1 cellular context compared by ENCODE assay signal in the genomic region with DNA sequence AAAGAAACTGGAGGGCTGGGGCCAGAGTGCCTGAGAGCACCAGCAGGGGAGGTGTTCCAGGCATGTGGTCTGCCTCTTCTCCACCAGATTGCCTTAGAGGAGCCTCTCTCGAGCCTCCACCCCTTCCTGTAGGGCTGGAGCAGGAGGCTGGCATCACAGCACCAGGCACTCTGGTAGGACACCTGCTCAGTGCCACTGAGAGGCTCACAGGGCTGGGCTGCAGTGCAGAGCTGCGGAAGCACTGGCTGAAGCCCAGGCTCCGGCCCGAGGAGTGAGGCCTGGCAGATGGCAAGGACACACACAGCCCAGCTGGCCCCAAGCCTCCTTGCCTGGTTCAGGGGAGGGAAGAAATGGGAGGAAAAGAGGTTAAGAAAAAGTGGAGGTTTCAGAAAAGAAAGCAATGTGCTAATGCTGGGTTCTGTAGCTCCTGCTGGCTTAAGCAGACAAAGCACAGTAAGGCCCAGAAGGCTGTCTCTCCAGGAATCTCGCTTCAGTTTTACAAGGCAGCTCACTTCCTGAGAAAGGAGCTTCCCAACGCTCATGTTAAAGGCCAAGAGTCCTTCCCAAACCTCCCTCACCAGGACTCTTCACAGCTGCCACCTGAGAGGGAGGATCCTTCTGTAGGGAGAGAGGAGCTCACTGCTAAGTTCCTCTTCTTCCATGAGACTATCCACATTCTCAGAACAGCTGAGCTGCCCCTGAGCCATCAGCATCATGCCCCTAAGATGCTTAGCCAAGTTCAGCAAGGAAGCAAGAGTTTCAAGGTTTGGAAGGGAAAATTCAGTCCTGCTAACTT.
TF ChIP-seq lines count a peak whose summit lies in the region.

No MANE protein-coding gene starts in this region.

TF ChIP-seq in K562, 482 proteins besides CTCF, POLR2A, EP300 and RAD21:
- TF ChIP-seq, protein P1, sequence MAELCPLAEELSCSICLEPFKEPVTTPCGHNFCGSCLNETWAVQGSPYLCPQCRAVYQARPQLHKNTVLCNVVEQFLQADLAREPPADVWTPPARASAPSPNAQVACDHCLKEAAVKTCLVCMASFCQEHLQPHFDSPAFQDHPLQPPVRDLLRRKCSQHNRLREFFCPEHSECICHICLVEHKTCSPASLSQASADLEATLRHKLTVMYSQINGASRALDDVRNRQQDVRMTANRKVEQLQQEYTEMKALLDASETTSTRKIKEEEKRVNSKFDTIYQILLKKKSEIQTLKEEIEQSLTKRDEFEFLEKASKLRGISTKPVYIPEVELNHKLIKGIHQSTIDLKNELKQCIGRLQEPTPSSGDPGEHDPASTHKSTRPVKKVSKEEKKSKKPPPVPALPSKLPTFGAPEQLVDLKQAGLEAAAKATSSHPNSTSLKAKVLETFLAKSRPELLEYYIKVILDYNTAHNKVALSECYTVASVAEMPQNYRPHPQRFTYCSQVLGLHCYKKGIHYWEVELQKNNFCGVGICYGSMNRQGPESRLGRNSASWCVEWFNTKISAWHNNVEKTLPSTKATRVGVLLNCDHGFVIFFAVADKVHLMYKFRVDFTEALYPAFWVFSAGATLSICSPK (IDR thresholded peaks at IDR 0.05; ENCODE audit: borderline replicate concordance) = no peak
- TF ChIP-seq, protein P2, sequence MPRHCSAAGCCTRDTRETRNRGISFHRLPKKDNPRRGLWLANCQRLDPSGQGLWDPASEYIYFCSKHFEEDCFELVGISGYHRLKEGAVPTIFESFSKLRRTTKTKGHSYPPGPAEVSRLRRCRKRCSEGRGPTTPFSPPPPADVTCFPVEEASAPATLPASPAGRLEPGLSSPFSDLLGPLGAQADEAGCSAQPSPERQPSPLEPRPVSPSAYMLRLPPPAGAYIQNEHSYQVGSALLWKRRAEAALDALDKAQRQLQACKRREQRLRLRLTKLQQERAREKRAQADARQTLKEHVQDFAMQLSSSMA (CRISPR knock-in tag; IDR thresholded peaks at IDR 0.05) = no peak
- TF ChIP-seq KLF10 (CRISPR knock-in tag; IDR thresholded peaks at IDR 0.05) (no peak), DPF2 (IDR thresholded peaks at IDR 0.05) (no peak), ZNF224 (CRISPR knock-in tag; IDR thresholded peaks at IDR 0.05) (no peak), SRF (CRISPR knock-in tag; IDR thresholded peaks at IDR 0.05) (no peak), KLF1 (tag; IDR thresholded peaks at IDR 0.05) (no peak), BMI1 (IDR thresholded peaks at IDR 0.05; ENCODE audit: low read length) (no peak), FOSL1 (tag; conservative IDR thresholded peaks at IDR 0.05) (no peak), ZNF408 (CRISPR knock-in tag; IDR thresholded peaks at IDR 0.05; ENCODE audit: low read depth) (no peak), HIVEP1 (CRISPR knock-in tag; IDR thresholded peaks at IDR 0.05) (no peak)
- TF ChIP-seq, protein P3, sequence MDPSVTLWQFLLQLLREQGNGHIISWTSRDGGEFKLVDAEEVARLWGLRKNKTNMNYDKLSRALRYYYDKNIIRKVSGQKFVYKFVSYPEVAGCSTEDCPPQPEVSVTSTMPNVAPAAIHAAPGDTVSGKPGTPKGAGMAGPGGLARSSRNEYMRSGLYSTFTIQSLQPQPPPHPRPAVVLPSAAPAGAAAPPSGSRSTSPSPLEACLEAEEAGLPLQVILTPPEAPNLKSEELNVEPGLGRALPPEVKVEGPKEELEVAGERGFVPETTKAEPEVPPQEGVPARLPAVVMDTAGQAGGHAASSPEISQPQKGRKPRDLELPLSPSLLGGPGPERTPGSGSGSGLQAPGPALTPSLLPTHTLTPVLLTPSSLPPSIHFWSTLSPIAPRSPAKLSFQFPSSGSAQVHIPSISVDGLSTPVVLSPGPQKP (CRISPR knock-in tag; IDR thresholded peaks at IDR 0.05) = no peak
- TF ChIP-seq, protein P4, sequence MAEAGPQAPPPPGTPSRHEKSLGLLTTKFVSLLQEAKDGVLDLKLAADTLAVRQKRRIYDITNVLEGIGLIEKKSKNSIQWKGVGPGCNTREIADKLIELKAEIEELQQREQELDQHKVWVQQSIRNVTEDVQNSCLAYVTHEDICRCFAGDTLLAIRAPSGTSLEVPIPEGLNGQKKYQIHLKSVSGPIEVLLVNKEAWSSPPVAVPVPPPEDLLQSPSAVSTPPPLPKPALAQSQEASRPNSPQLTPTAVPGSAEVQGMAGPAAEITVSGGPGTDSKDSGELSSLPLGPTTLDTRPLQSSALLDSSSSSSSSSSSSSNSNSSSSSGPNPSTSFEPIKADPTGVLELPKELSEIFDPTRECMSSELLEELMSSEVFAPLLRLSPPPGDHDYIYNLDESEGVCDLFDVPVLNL (CRISPR knock-in tag; IDR thresholded peaks at IDR 0.05; ENCODE audit: low read depth) = no peak
- TF ChIP-seq, protein P5, sequence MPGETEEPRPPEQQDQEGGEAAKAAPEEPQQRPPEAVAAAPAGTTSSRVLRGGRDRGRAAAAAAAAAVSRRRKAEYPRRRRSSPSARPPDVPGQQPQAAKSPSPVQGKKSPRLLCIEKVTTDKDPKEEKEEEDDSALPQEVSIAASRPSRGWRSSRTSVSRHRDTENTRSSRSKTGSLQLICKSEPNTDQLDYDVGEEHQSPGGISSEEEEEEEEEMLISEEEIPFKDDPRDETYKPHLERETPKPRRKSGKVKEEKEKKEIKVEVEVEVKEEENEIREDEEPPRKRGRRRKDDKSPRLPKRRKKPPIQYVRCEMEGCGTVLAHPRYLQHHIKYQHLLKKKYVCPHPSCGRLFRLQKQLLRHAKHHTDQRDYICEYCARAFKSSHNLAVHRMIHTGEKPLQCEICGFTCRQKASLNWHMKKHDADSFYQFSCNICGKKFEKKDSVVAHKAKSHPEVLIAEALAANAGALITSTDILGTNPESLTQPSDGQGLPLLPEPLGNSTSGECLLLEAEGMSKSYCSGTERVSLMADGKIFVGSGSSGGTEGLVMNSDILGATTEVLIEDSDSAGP (CRISPR knock-in tag; IDR thresholded peaks at IDR 0.05) = no peak
TF ChIP-seq in K562: peak in this region for 0.
